In genomic region chr2:105655244-105655643, GRCh38 we compare ENCODE assay signal across 27 cellular contexts.
"Had no signal": no experiment of that assay in that cellular context is flagged by ENCODE, and none has a peak within 500 bp of the region (broad histone marks: within the 10 kb centered on the region; RNA-seq: fewer than 3 reads in every experiment).

No MANE protein-coding gene starts in this region.

- H3K9me3 ChIP-seq: body of pancreas, heart left ventricle, pancreas, prostate gland, thoracic aorta had no signal

- H3K4me1 ChIP-seq: body of pancreas, foreskin keratinocyte, heart left ventricle, pancreas, prostate gland had no signal

- H3K27me3 ChIP-seq: body of pancreas, dorsolateral prefrontal cortex, foreskin keratinocyte, heart left ventricle, pancreas had no signal

- H3K4me3 ChIP-seq: body of pancreas, coronary artery, dorsolateral prefrontal cortex, heart left ventricle, pancreas, prostate gland, skin epidermis, thoracic aorta had no signal

- H3K36me3 ChIP-seq: heart left ventricle, pancreas, prostate gland, thoracic aorta had no signal

- FAIRE-seq: urothelium cell line had no signal

- H3K27ac ChIP-seq: body of pancreas, coronary artery, dorsolateral prefrontal cortex, foreskin keratinocyte, heart left ventricle, pancreas, prostate gland, skin epidermis, thoracic aorta had no signal

- ATAC-seq: activated CD8-positive, alpha-beta memory T cell treated with anti-CD3 and anti-CD28 coated beads, Interleukin-2, amount 10 ng/mL, durations not matched to agents 7 days and 5 days; body of pancreas; foreskin keratinocyte; heart left ventricle; naive thymus-derived CD4-positive, alpha-beta T cell; pancreas; stimulated activated effector memory CD8-positive, alpha-beta T cell treated with anti-CD3 and anti-CD28 coated beads, Interleukin-12 subunit alpha, Interleukin-12 subunit beta, amount 100 ng/mL, for 72 hours had no signal

- DNase-seq: activated B cell treated with CpG ODN at 0.5 μM for 24 hours; activated CD4-positive, alpha-beta T cell treated with anti-CD3 and anti-CD28 coated beads, Interleukin-2, amount 50 U/mL, for 1 hour; activated CD8-positive, alpha-beta memory T cell treated with anti-CD3 and anti-CD28 coated beads, Interleukin-2, amount 10 ng/mL, durations not matched to agents 7 days and 5 days; activated CD8-positive, alpha-beta T cell treated with anti-CD3 and anti-CD28 coated beads for 36 hours; activated T-cell treated with anti-CD3 and anti-CD28 coated beads, Interleukin-2, amount 50 U/mL, for 48 hours; aorta; body of pancreas; dorsolateral prefrontal cortex; effector memory CD4-positive, alpha-beta T cell; erythroblast; foreskin keratinocyte; heart left ventricle; hypothalamus; immature natural killer cell; midbrain; naive thymus-derived CD4-positive, alpha-beta T cell; nucleus accumbens; pancreas; stimulated activated CD4-positive, alpha-beta T cell treated with anti-CD3 and anti-CD28 coated beads, Interleukin-4, amount 100 ng/mL, for 24 hours; T-helper 1 cell; trophoblast cell had no signal
